In genomic region chr7:27111753-27112277, GRCh38 we compare ENCODE assay signal across 19 cellular contexts. TPM values are rescaled to one million over a fixed set of nuclear protein-coding genes. Genes with fewer than 3 reads are reported as not detected.
DNase-seq lines count a peak whose midpoint lies in the region; ATAC-seq and TF ChIP-seq lines count a peak whose summit lies in the region.
"Had no signal": no experiment of that assay in that cellular context is flagged by ENCODE, and none has a peak within 500 bp of the region (broad histone marks: within the 10 kb centered on the region; RNA-seq: fewer than 3 reads in every experiment).

No MANE protein-coding gene starts in this region.

- H3K9me3 ChIP-seq in mesenchymal stem cell (ENCODE audit: control insufficient read depth, low read length) (no peaks in the 10 kb centered on the region), thyroid gland (no peaks in the 10 kb centered on the region)
- H3K9me3 ChIP-seq: heart right ventricle, left ventricle myocardium inferior, ovary had no signal

- TF ChIP-seq CTCF in MCF 10A (IDR thresholded peaks at IDR 0.05; ENCODE audit: unreplicated experiment) = no peak
- TF ChIP-seq CTCF in thyroid gland (IDR thresholded peaks at IDR 0.05) = no peak

- TF ChIP-seq POLR2A in thyroid gland (IDR thresholded peaks at IDR 0.05) = no peak

- no peak overlapping the region for H3K18ac ChIP-seq in mesenchymal stem cell (ENCODE audit: low read depth in 1 of 2, low read length in 2 of 2)

- BruUV-seq in MCF 10A (replicated peaks; lab: Mats Ljungman, UMichigan) = no TSS peak

- no peak overlapping the region for H3K4ac ChIP-seq in mesenchymal stem cell (ENCODE audit: low read depth in 1 of 2, low read length in 2 of 2)

- peak overlapping the region; percentile 50 for H2AK5ac ChIP-seq in mesenchymal stem cell (ENCODE audit: low read length, severe bottlenecking)

- no peak overlapping the region for H2AFZ ChIP-seq in mesenchymal stem cell (ENCODE audit: low read depth, low read length)

- H3K27me3 Mint-ChIP-seq in MCF 10A (ENCODE audit: insufficient read depth, unreplicated experiment) = no peaks in the 10 kb centered on the region

- H3K23ac ChIP-seq in mesenchymal stem cell (ENCODE audit: low read length in 2 of 2) = no peak overlapping the region

- no peaks in the 10 kb centered on the region for H3K9me3 Mint-ChIP-seq in MCF 10A (ENCODE audit: unreplicated experiment)
- H3K9me3 Mint-ChIP-seq: activated B cell treated with CpG ODN at 0.5 μM for 24 hours, HFFc6 had no signal

- no peak overlapping the region for H2BK12ac ChIP-seq in mesenchymal stem cell (ENCODE audit: low read length in 2 of 2)

- H3K4me1 Mint-ChIP-seq in MCF 10A (ENCODE audit: insufficient read depth, unreplicated experiment) = peaks cover 31% of the 10 kb centered on the region
- H3K4me1 Mint-ChIP-seq: activated B cell treated with CpG ODN at 0.5 μM for 24 hours; stimulated activated memory B cell treated with anti-CD40 and anti-IgM and Interleukin-4, amounts not matched to agents 10 μg/mL and 1 μg/mL and 100 μg/mL, for 72 hours had no signal

- POLR2A ChIA-PET in MCF 10A (lab: Yijun Ruan, JAX) = interaction anchor here (0.6 to 15.3 kb wide), 11 partner anchors 10 to 255 kb away, joined by 3 to 485 read pairs (median 129); partner anchors contain the start of genes HOXA1, HOXA4, HOXA5 and SKAP2

- H3K4me3 ChIP-seq in mesenchymal stem cell (ENCODE audit: insufficient read depth in 1 of 2, low read depth in 1 of 2, low read length in 2 of 2) = peak overlapping the region in 1 of 2 experiments; percentile 87
- no peak overlapping the region for H3K4me3 ChIP-seq in thyroid gland (replicated peaks in 1 of 3)
- H3K4me3 ChIP-seq: ovary had no signal

- peaks cover 21% of the 10 kb centered on the region for H3K4me1 ChIP-seq in mesenchymal stem cell (ENCODE audit: control insufficient read depth, insufficient read depth, low read depth, low read length)
- peaks cover 0 to 11% of the 10 kb centered on the region in 2 donors for H3K4me1 ChIP-seq in thyroid gland

- CTCF ChIA-PET in MCF 10A (lab: Yijun Ruan, JAX) = interaction anchor here (0.6 to 1.9 kb wide), 6 partner anchors 19 to 258 kb away, joined by 3 to 9 read pairs (median 5); partner anchors contain the start of genes HOXA4 and HOXA5

- H3K14ac ChIP-seq in mesenchymal stem cell (ENCODE audit: low read length in 2 of 2) = no peak overlapping the region

- ATAC-seq in HG02759 (IDR thresholded peaks at IDR 0.05; ENCODE audit: unreplicated experiment) = no peak
- ATAC-seq: heart right ventricle; stimulated activated memory B cell treated with anti-CD40 and anti-IgM and Interleukin-4, amounts not matched to agents 10 μg/mL and 1 μg/mL and 100 μg/mL, for 72 hours had no signal

- peak overlapping the region; percentile 90 for H3K27ac Mint-ChIP-seq in MCF 10A (ENCODE audit: low read depth, unreplicated experiment)
- H3K27ac Mint-ChIP-seq: activated B cell treated with CpG ODN at 0.5 μM for 24 hours; HFFc6; stimulated activated memory B cell treated with anti-CD40 and anti-IgM and Interleukin-4, amounts not matched to agents 10 μg/mL and 1 μg/mL and 100 μg/mL, for 72 hours had no signal

- WGBS in mesenchymal stem cell = 17% methylated on average over 3 of the region's 4 CpGs
- 14 to 20% methylated on average over 4 of the region's 4 CpGs for WGBS in thyroid gland, 2 donors

- peak overlapping the region; percentile 80 for H3K4me3 Mint-ChIP-seq in MCF 10A (ENCODE audit: unreplicated experiment)
- H3K4me3 Mint-ChIP-seq: activated B cell treated with CpG ODN at 0.5 μM for 24 hours; HFFc6; stimulated activated memory B cell treated with anti-CD40 and anti-IgM and Interleukin-4, amounts not matched to agents 10 μg/mL and 1 μg/mL and 100 μg/mL, for 72 hours had no signal

- H4K91ac ChIP-seq in mesenchymal stem cell (ENCODE audit: low read length) = no peak overlapping the region

- DNase-seq in NCI-H69 (lab: John Stamatoyannopoulos, UW) (peak; percentile 74), MCF 10A (ENCODE audit: unreplicated experiment) (no peak), mesenchymal stem cell (no peak), thyroid gland (no peak), SK-N-DZ (ENCODE audit: low spot score) (no peak), posterior cingulate gyrus (no peak), RKO (ENCODE audit: low spot score) (no peak)
- DNase-seq: activated B cell treated with CpG ODN at 0.5 μM for 24 hours; anterior cingulate cortex; effector CD8-positive, alpha-beta T cell; heart right ventricle; HFFc6; left ventricle myocardium inferior; NCI-H187 had no signal

- no peak overlapping the region for H2BK15ac ChIP-seq in mesenchymal stem cell (ENCODE audit: low read depth, poor library complexity, severe bottlenecking)

- H4K8ac ChIP-seq in mesenchymal stem cell (ENCODE audit: low read length) = no peak overlapping the region

- no peaks in the 10 kb centered on the region for H3K27me3 ChIP-seq in mesenchymal stem cell (ENCODE audit: control insufficient read depth in 1 of 2, insufficient read depth in 1 of 2, low read length in 2 of 2)
- H3K27me3 ChIP-seq in thyroid gland = peaks cover 41% of the 10 kb centered on the region

- peaks cover 31% of the 10 kb centered on the region for H3K36me3 Mint-ChIP-seq in MCF 10A (ENCODE audit: insufficient read depth, unreplicated experiment)

- intact Hi-C loops in MCF 10A (cut with micrococcal nuclease) = loop anchor here (1.0 kb wide), 1 partner anchor 13 kb away; no protein-coding TSS in a partner anchor
- intact Hi-C loops in thyroid gland (cut with DNase I) = no loop called here
- intact Hi-C loops in posterior cingulate gyrus (cut with DNase I) = no loop called here

- H3K36me3 ChIP-seq in mesenchymal stem cell (ENCODE audit: control insufficient read depth in 1 of 2, insufficient read depth in 2 of 2, low read depth in 1 of 2, low read length in 2 of 2) (peaks cover 8 to 28% of the 10 kb centered on the region in 2 experiments), thyroid gland (no peaks in the 10 kb centered on the region)
- H3K36me3 ChIP-seq: heart right ventricle, left ventricle myocardium inferior, ovary had no signal

- no peak overlapping the region for H2BK120ac ChIP-seq in mesenchymal stem cell (ENCODE audit: low read depth, low read length)

- H3K27ac ChIP-seq in mesenchymal stem cell (ENCODE audit: low read length, poor library complexity, severe bottlenecking) = peak overlapping the region; percentile 85
- peak overlapping the region; percentile 38 to 86 (median 65) for H3K27ac ChIP-seq in thyroid gland
- H3K27ac ChIP-seq: C4-2B, KMS-11 had no signal

- H3K4me2 ChIP-seq in mesenchymal stem cell (ENCODE audit: low read length, poor library complexity, severe bottlenecking) = peak overlapping the region; percentile 81
- H3K4me2 ChIP-seq: KMS-11 had no signal

- no peak overlapping the region for H2BK5ac ChIP-seq in mesenchymal stem cell (ENCODE audit: low read depth, low read length, poor library complexity, severe bottlenecking)

- H3K9ac ChIP-seq in mesenchymal stem cell (ENCODE audit: low read length) = peak overlapping the region; percentile 89
- H3K9ac ChIP-seq: KMS-11 had no signal

- no peaks in the 10 kb centered on the region for H3K79me1 ChIP-seq in mesenchymal stem cell (replicated peaks; ENCODE audit: low read length, poor library complexity, severe bottlenecking)

RNA-seq across cellular contexts. Expression of gene HOXA2, which starts 9.3 kb away (rescaled TPM):
- total RNA-seq in MCF 10A (2022) (1.2 and 1.4 TPM in 2 replicates), thyroid gland (1 to 10 TPM in 2 of 4 donors, under 1 TPM in 2; 0.73 to 2.7 (median 1.7) TPM)
- 0.51 TPM for polyA plus RNA-seq in mesenchymal stem cell (2013, experiment 1 of 2)
- polyA plus RNA-seq in mesenchymal stem cell (2013, experiment 2 of 2) = 0.58 TPM
- not detected in 2 replicates for polyA plus RNA-seq in SK-N-DZ (2014; cell fraction: cytosol; rRNA removed)
- not detected in 2 replicates for polyA plus RNA-seq in SK-N-DZ (2014; cell fraction: nucleus; rRNA removed)
- total RNA-seq: activated B cell treated with CpG ODN at 0.5 μM for 24 hours, left ventricle myocardium inferior had no signal

RNA-seq across cellular contexts. Expression of gene HOXA1, which starts 16.0 kb away (rescaled TPM):
- total RNA-seq in MCF 10A (2022) (5.6 and 7.1 TPM in 2 replicates), thyroid gland (under 1 TPM in 2 of 4 donors, not detected in 2; 0.67 to 0.78 TPM)
- polyA plus RNA-seq in mesenchymal stem cell (2013, experiment 1 of 2) = 1.6 TPM
- polyA plus RNA-seq in mesenchymal stem cell (2013, experiment 2 of 2) = 1.5 TPM
- polyA plus RNA-seq in SK-N-DZ (2014; cell fraction: cytosol; rRNA removed) = not detected in 2 replicates
- polyA plus RNA-seq in SK-N-DZ (2014; cell fraction: nucleus; rRNA removed) = not detected in 2 replicates
- total RNA-seq: left ventricle myocardium inferior had no signal

RNA-seq across cellular contexts. Expression of gene HOXA4, which starts 18.7 kb away (rescaled TPM):
- total RNA-seq in MCF 10A (2022) (2.6 and 3.7 TPM in 2 replicates), thyroid gland (1 to 10 TPM in 3 of 4 donors, under 1 TPM in 1; 0.56 to 2.1 (median 1.3) TPM)
- 0.91 TPM for polyA plus RNA-seq in mesenchymal stem cell (2013, experiment 1 of 2)
- 1.1 TPM for polyA plus RNA-seq in mesenchymal stem cell (2013, experiment 2 of 2)
- not detected in 2 replicates for polyA plus RNA-seq in SK-N-DZ (2014; cell fraction: cytosol; rRNA removed)
- polyA plus RNA-seq in SK-N-DZ (2014; cell fraction: nucleus; rRNA removed) = not detected in 2 replicates
- total RNA-seq: left ventricle myocardium inferior had no signal

RNA-seq across cellular contexts. Expression of gene HOXA5, which starts 31.7 kb away (rescaled TPM):
- total RNA-seq in MCF 10A (2022) = 7.4 and 8.8 TPM in 2 replicates
- 2.0 TPM for polyA plus RNA-seq in mesenchymal stem cell (2013, experiment 1 of 2)
- 2.0 TPM for polyA plus RNA-seq in mesenchymal stem cell (2013, experiment 2 of 2)
- 1 to 10 TPM; 2.0 to 4.4 (median 3.3) TPM for total RNA-seq in thyroid gland
- not detected in 2 replicates for polyA plus RNA-seq in SK-N-DZ (2014; cell fraction: cytosol; rRNA removed)
- polyA plus RNA-seq in SK-N-DZ (2014; cell fraction: nucleus; rRNA removed) = not detected in 2 replicates
- total RNA-seq: activated B cell treated with CpG ODN at 0.5 μM for 24 hours, left ventricle myocardium inferior had no signal

RNA-seq across cellular contexts. Expression of gene HOXA6, which starts 35.8 kb away (rescaled TPM):
- total RNA-seq in MCF 10A (2022) (0.96 and 2.0 TPM in 2 replicates), thyroid gland (1 to 10 TPM in 2 of 4 donors, not detected in 2; 1.1 to 1.6 TPM)
- 0.62 TPM for polyA plus RNA-seq in mesenchymal stem cell (2013, experiment 1 of 2)
- polyA plus RNA-seq in mesenchymal stem cell (2013, experiment 2 of 2) = 0.59 TPM
- not detected in 2 replicates for polyA plus RNA-seq in SK-N-DZ (2014; cell fraction: cytosol; rRNA removed)
- not detected in 2 replicates for polyA plus RNA-seq in SK-N-DZ (2014; cell fraction: nucleus; rRNA removed)
- total RNA-seq: activated B cell treated with CpG ODN at 0.5 μM for 24 hours, heart right ventricle, left ventricle myocardium inferior had no signal
- polyA plus RNA-seq: heart right ventricle had no signal
